ENCODE assay signal across 21 cellular contexts in the genomic region with DNA sequence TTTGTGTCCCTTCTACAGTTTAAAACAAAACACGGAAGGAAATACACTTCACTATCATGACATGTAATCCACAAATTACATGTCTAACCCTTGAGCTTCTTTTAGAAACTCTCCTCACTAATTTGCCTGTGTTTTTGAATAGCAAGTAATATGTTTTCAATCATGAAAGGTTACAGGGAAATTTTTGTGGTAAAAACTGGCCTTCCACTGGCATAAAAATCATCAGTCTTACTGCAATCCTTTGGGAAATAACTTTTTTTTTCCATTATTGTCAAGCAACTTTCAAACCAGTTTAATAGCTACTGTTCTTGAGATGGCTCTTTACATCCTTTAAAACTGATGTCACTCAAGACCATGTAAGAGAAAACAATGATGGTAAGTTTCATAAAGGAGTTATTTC.
"Had no signal": no experiment of that assay in that cellular context is flagged by ENCODE, and none has a peak within 500 bp of the region (broad histone marks: within the 10 kb centered on the region; RNA-seq: fewer than 3 reads in every experiment).

No MANE protein-coding gene starts in this region.

- ATAC-seq: activated CD4-positive, CD25-positive, alpha-beta regulatory T cell treated with anti-CD3 and anti-CD28 coated beads, Interleukin-2, amount 50 U/mL, for 24 hours; activated CD8-positive, alpha-beta T cell treated with anti-CD3 and anti-CD28 coated beads for 36 hours; Panc1; Right ventricle myocardium inferior had no signal

- H3K4me3 ChIP-seq: adrenal gland, MG63 had no signal

- DNase-seq: activated CD4-positive, alpha-beta T cell treated with anti-CD3 and anti-CD28 coated beads for 4 hours; activated CD8-positive, alpha-beta memory T cell treated with anti-CD3 and anti-CD28 coated beads, Interleukin-2, amount 50 U/mL, for 4 hours; activated CD8-positive, alpha-beta T cell treated with anti-CD3 and anti-CD28 coated beads for 36 hours; activated naive CD4-positive, alpha-beta T cell treated with anti-CD3 and anti-CD28 coated beads, Interleukin-2, amount 50 U/mL, for 16 hours; activated naive CD8-positive, alpha-beta T cell treated with anti-CD3 and anti-CD28 coated beads, Interleukin-2, amount 10 ng/mL, durations not matched to agents 7 days and 5 days; adrenal gland; anterior cingulate cortex; MG63; MV-4-11; NCI-H1092 treated with DMSO at 0.1 percent for 48 hours; NCI-H1436 treated with DMSO at 0.1 percent for 48 hours; NCI-H187; NCI-H2081; NCI-H510A treated with DMSO at 0.1 percent for 48 hours; NCI-H69; NK-92 treated with Interleukin-12 subunit alpha and Interleukin-12 subunit beta, amount 100 ng/mL, for 24 hours; OCI-M1; RPMI8226 had no signal

- H3K27me3 ChIP-seq: adrenal gland had no signal

- H3K9me3 ChIP-seq: adrenal gland, MG63 had no signal

- H3K36me3 ChIP-seq: adrenal gland, MG63 had no signal

- H3K27ac ChIP-seq: adrenal gland had no signal
